27 cellular contexts compared by ENCODE assay signal in the genomic region with DNA sequence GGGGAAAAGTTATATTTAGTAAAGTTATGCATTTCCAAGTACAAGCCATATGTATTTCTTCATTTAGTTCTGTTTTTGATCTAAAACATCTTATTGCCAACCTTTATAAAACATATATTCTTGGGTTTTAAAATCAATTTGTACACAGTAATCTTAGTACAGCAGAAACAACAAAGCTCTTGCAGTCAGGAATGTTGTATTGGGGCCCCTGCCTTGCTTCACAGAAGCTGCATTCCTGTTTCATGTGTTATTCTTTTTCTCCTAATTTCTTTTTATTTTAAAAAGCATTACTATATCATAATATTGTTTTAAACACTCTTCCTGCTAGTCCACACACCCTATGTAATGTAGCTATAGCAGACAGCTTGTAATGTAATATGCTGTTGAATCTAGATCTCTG. TPM values are rescaled to one million over a fixed set of nuclear protein-coding genes. Genes with fewer than 3 reads are reported as not detected.
DNase-seq lines count a peak whose midpoint lies in the region; ATAC-seq and TF ChIP-seq lines count a peak whose summit lies in the region.
"Had no signal": no experiment of that assay in that cellular context is flagged by ENCODE, and none has a peak within 500 bp of the region (broad histone marks: within the 10 kb centered on the region; RNA-seq: fewer than 3 reads in every experiment).

No MANE protein-coding gene starts in this region.

- no peaks in the 10 kb centered on the region for H3K27me3 Mint-ChIP-seq in chondrocyte (ENCODE audit: low read depth)
- H3K27me3 Mint-ChIP-seq: CD4-positive, alpha-beta memory T cell; CD4-positive, CD25-positive, alpha-beta regulatory T cell had no signal

- no peak overlapping the region for H4K5ac ChIP-seq in IMR-90 (ENCODE audit: low read depth, low read length)

- no TSS peak for BruUV-seq in IMR-90 (replicated peaks; lab: Mats Ljungman, UMichigan)

- H3K27ac Mint-ChIP-seq in chondrocyte (ENCODE audit: unreplicated experiment), result no peak overlapping the region
- H3K27ac Mint-ChIP-seq: CD14-positive monocyte; CD4-positive, alpha-beta memory T cell; CD4-positive, CD25-positive, alpha-beta regulatory T cell; CD8-positive, alpha-beta memory T cell had no signal

- H3K56ac ChIP-seq in IMR-90 (ENCODE audit: extremely low read depth, insufficient read depth, low read length), result no peak overlapping the region

- no peaks in the 10 kb centered on the region for H3K9me3 Mint-ChIP-seq in chondrocyte (ENCODE audit: low read depth)
- H3K9me3 Mint-ChIP-seq: CD4-positive, alpha-beta memory T cell; CD8-positive, alpha-beta memory T cell had no signal

- CTCF ChIA-PET in IMR-90 (lab: Yijun Ruan, JAX), result interaction anchor here (0.8 kb wide), 1 partner anchor 9 kb away, joined by 3 read pairs; no protein-coding TSS in a partner anchor

- H2AK5ac ChIP-seq in IMR-90 (ENCODE audit: low read depth, low read length), result no peak overlapping the region

- H4K8ac ChIP-seq in IMR-90 (ENCODE audit: low read depth in 2 of 2, low read length in 2 of 2), result no peak overlapping the region

- in situ Hi-C loops in IMR-90 (cut with MboI; ENCODE audit: low sequenced_read_pairs), result no loop called here

- no peaks in the 10 kb centered on the region for H3K27me3 ChIP-seq in IMR-90 (ENCODE audit: control insufficient read depth, insufficient read depth, low read length)
- no peaks in the 10 kb centered on the region for H3K27me3 ChIP-seq in adipocyte (replicated peaks; ENCODE audit: control insufficient read depth, insufficient read depth, low read length)
- no peaks in the 10 kb centered on the region for H3K27me3 ChIP-seq in heart right ventricle
- H3K27me3 ChIP-seq: BE2C, BLaER1 had no signal

- ATAC-seq in IMR-90 (ENCODE audit: low read depth) (peak; percentile 60), HG03196 (IDR thresholded peaks at IDR 0.05; ENCODE audit: unreplicated experiment) (no peak), heart right ventricle (no peak)
- ATAC-seq: A549, GM12878 had no signal

- dilution Hi-C loops in IMR-90 (cut with HindIII; ENCODE audit: low sequenced_read_pairs, unreplicated experiment), result no loop called here

- no peak overlapping the region for H3K23ac ChIP-seq in IMR-90 (ENCODE audit: low read depth, low read length)

- no peak overlapping the region for H2BK5ac ChIP-seq in IMR-90 (ENCODE audit: low read depth, low read length, poor library complexity, severe bottlenecking)

- DNase-seq in AG20443 (ENCODE audit: low spot score) (peak; percentile 19), IMR-90 (no peak), adipocyte (ENCODE audit: low read depth) (peak; percentile 62), iris pigment epithelial cell (ENCODE audit: low read depth) (peak; percentile 9), chondrocyte (ENCODE audit: low spot score) (no peak), caudate nucleus (lab: John Stamatoyannopoulos, UW) (no peak), heart right ventricle (no peak)
- DNase-seq: BE2C; C1 segment of cervical spinal cord; CD4-positive, alpha-beta memory T cell; CD4-positive, CD25-positive, alpha-beta regulatory T cell; CD8-positive, alpha-beta memory T cell; COR-L47; DMS 273 treated with DMSO at 0.1 percent for 48 hours; DMS153; DMS53; DMS79; DND-41; EL; GDM1 had no signal

- H4K91ac ChIP-seq in IMR-90 (ENCODE audit: insufficient read depth, low read depth, low read length), result no peak overlapping the region

- H2BK20ac ChIP-seq in IMR-90 (ENCODE audit: low read depth, low read length), result no peak overlapping the region

- H3K36me3 ChIP-seq in IMR-90 (ENCODE audit: control insufficient read depth, insufficient read depth, low read length) (no peaks in the 10 kb centered on the region), adipocyte (ENCODE audit: control insufficient read depth, insufficient read depth, low read length, severe bottlenecking) (no peaks in the 10 kb centered on the region), heart right ventricle (no peaks in the 10 kb centered on the region)
- H3K36me3 ChIP-seq: BE2C, BLaER1 had no signal

- H3K4me3 Mint-ChIP-seq in chondrocyte (ENCODE audit: unreplicated experiment), result no peak overlapping the region
- H3K4me3 Mint-ChIP-seq: CD14-positive monocyte; CD4-positive, alpha-beta memory T cell; CD4-positive, CD25-positive, alpha-beta regulatory T cell; CD8-positive, alpha-beta memory T cell had no signal

- no peak overlapping the region for H3K14ac ChIP-seq in IMR-90 (replicated peaks; ENCODE audit: low read depth, low read length)

- no peak for TF ChIP-seq RAD21 in IMR-90 (IDR thresholded peaks at IDR 0.05; ENCODE audit: low read length)

- H3K4me1 ChIP-seq in IMR-90 (ENCODE audit: control insufficient read depth, insufficient read depth, low read length), result peaks cover 1% of the 10 kb centered on the region; the same call in 1 of the 2 replicates
- peaks cover 10% of the 10 kb centered on the region for H3K4me1 ChIP-seq in adipocyte (ENCODE audit: control insufficient read depth, insufficient read depth, low read length)
- H3K4me1 ChIP-seq in heart right ventricle, result no peaks in the 10 kb centered on the region
- H3K4me1 ChIP-seq: A549, BE2C, BLaER1 had no signal

- H3K9ac ChIP-seq in IMR-90 (ENCODE audit: low read depth, low read length) (no peak overlapping the region), adipocyte (ENCODE audit: low read length) (peak overlapping the region; percentile 45)
- H3K9ac ChIP-seq: BLaER1 had no signal

- TF ChIP-seq CTCF in IMR-90 (conservative IDR thresholded peaks at IDR 0.05; ENCODE audit: low read depth, low read length) (no peak), chondrocyte (IDR thresholded peaks at IDR 0.05) (no peak), heart right ventricle (IDR thresholded peaks at IDR 0.05) (no peak)

- H3K4ac ChIP-seq in IMR-90 (ENCODE audit: low read depth, low read length), result no peak overlapping the region

- no peak overlapping the region for H2AK9ac ChIP-seq in IMR-90 (replicated peaks; ENCODE audit: low read depth, low read length, poor library complexity)

- no peak overlapping the region for H2BK120ac ChIP-seq in IMR-90 (ENCODE audit: low read depth, low read length)

- H4K20me1 ChIP-seq in IMR-90 (ENCODE audit: insufficient read depth, low read length), result no peaks in the 10 kb centered on the region
- H4K20me1 ChIP-seq: BLaER1 had no signal

- H3K4me1 Mint-ChIP-seq in chondrocyte (ENCODE audit: low read depth), result peaks cover 10% of the 10 kb centered on the region
- H3K4me1 Mint-ChIP-seq: CD14-positive monocyte; CD4-positive, alpha-beta memory T cell; CD4-positive, CD25-positive, alpha-beta regulatory T cell; CD8-positive, alpha-beta memory T cell had no signal

- no peak overlapping the region for H2BK15ac ChIP-seq in IMR-90 (ENCODE audit: low read depth, low read length)

- H3K9me1 ChIP-seq in IMR-90 (ENCODE audit: insufficient read depth, low read length), result no peaks in the 10 kb centered on the region

- H3K9me3 ChIP-seq in IMR-90 (ENCODE audit: control insufficient read depth, insufficient read depth, low read length) (no peaks in the 10 kb centered on the region), adipocyte (ENCODE audit: control insufficient read depth, low read length) (no peaks in the 10 kb centered on the region), heart right ventricle (no peaks in the 10 kb centered on the region)
- H3K9me3 ChIP-seq: A549, BE2C, BLaER1 had no signal

- no peak overlapping the region for H3K18ac ChIP-seq in IMR-90 (ENCODE audit: low read depth, low read length)

- no peak overlapping the region for H2AFZ ChIP-seq in IMR-90 (replicated peaks; ENCODE audit: low read length, poor library complexity)

- H3K79me1 ChIP-seq in IMR-90 (ENCODE audit: low read depth in 1 of 2, low read length in 2 of 2), result no peaks in the 10 kb centered on the region

- H3K36me3 Mint-ChIP-seq in chondrocyte (ENCODE audit: low read depth), result no peaks in the 10 kb centered on the region
- H3K36me3 Mint-ChIP-seq: CD14-positive monocyte; CD4-positive, alpha-beta memory T cell; CD4-positive, CD25-positive, alpha-beta regulatory T cell; CD8-positive, alpha-beta memory T cell had no signal

- no peak overlapping the region for H3K27ac ChIP-seq in IMR-90 (ENCODE audit: insufficient read depth, low read length)
- no peak overlapping the region for H3K27ac ChIP-seq in caudate nucleus (ENCODE audit: low read depth, low read length)
- no peak overlapping the region for H3K27ac ChIP-seq in heart right ventricle
- H3K27ac ChIP-seq: 22Rv1, A549, BLaER1 had no signal

- no peak for TF ChIP-seq POLR2A in IMR-90 (IDR thresholded peaks at IDR 0.05; ENCODE audit: low read depth, low read length)

- intact Hi-C loops in IMR-90 (cut with micrococcal nuclease), result no loop called here
- intact Hi-C loops in heart right ventricle (cut with DNase I), result no loop called here

- POLR2A ChIA-PET in IMR-90 (lab: Charles Lee; ENCODE audit: unreplicated experiment), result no interaction called here

- H3K4me2 ChIP-seq in IMR-90 (ENCODE audit: low read depth, low read length), result no peak overlapping the region
- H3K4me2 ChIP-seq: A549, BLaER1 had no signal

- H3K4me3 ChIP-seq in IMR-90 (ENCODE audit: insufficient read depth, low read depth, low read length), result no peak overlapping the region
- H3K4me3 ChIP-seq in adipocyte (ENCODE audit: low read length), result no peak overlapping the region
- no peak overlapping the region for H3K4me3 ChIP-seq in heart right ventricle
- H3K4me3 ChIP-seq: A549, BLaER1, GM12878 had no signal

TF ChIP-seq in IMR-90, 13 proteins besides CTCF, POLR2A, EP300 and RAD21 (continues in another document):
- TF ChIP-seq, protein P1, sequence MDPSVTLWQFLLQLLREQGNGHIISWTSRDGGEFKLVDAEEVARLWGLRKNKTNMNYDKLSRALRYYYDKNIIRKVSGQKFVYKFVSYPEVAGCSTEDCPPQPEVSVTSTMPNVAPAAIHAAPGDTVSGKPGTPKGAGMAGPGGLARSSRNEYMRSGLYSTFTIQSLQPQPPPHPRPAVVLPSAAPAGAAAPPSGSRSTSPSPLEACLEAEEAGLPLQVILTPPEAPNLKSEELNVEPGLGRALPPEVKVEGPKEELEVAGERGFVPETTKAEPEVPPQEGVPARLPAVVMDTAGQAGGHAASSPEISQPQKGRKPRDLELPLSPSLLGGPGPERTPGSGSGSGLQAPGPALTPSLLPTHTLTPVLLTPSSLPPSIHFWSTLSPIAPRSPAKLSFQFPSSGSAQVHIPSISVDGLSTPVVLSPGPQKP (IDR thresholded peaks at IDR 0.05; ENCODE audit: borderline replicate concordance, low read depth, low read length), result no peak
- TF ChIP-seq NFE2L2 (IDR thresholded peaks at IDR 0.05; ENCODE audit: low read depth, low read length) (no peak), RFX5 (IDR thresholded peaks at IDR 0.05; ENCODE audit: low read depth, low read length) (no peak), CHD1 (IDR thresholded peaks at IDR 0.05; ENCODE audit: low read depth, low read length) (no peak), FOS (IDR thresholded peaks at IDR 0.05; ENCODE audit: low read depth, low read length) (no peak), MAZ (IDR thresholded peaks at IDR 0.05; ENCODE audit: borderline replicate concordance, low read depth, low read length) (no peak), RCOR1 (IDR thresholded peaks at IDR 0.05; ENCODE audit: insufficient replicate concordance, low read length) (no peak)

RNA-seq across cellular contexts. Expression of a gene that starts 23.9 kb away (rescaled TPM):
- total RNA-seq in IMR-90 (2012; rRNA removed) (100 and 120 TPM in 2 replicates), chondrocyte (not detected in 3 replicates), heart right ventricle (not detected)
- polyA plus RNA-seq in IMR-90 (2012; rRNA removed) (76.5 and 79.9 TPM in 2 replicates), heart right ventricle (not detected)
- polyA plus RNA-seq in IMR-90 (2012; cell fraction: cytosol; rRNA removed), result 21.4 and 33.7 TPM in 2 replicates
- polyA plus RNA-seq in IMR-90 (2012; cell fraction: nucleus; rRNA removed; ENCODE audit: low replicate concordance), result 4.6 and 37.3 TPM in 2 replicates
- total RNA-seq: CD4-positive, alpha-beta memory T cell; CD4-positive, CD25-positive, alpha-beta regulatory T cell; CD8-positive, alpha-beta memory T cell; G401; GM12878 had no signal
- polyA plus RNA-seq: CD14-positive monocyte; CD4-positive, alpha-beta memory T cell; CD4-positive, CD25-positive, alpha-beta regulatory T cell; CD8-positive, alpha-beta memory T cell; GM12878 had no signal

Comparison
In these comparisons a context has a peak if more than half of its experiments do, and no peak if none do; other contexts are left out.
1. DNase-seq: peak in AG20443 (single experiment), adipocyte (single experiment) and iris pigment epithelial cell (single experiment); none in IMR-90 (single experiment), chondrocyte (single experiment), caudate nucleus (0 of 61) and heart right ventricle (0 of 2).
2. RNA of a gene that starts 23.9 kb away (total RNA-seq): 100 to 120 TPM in IMR-90; not detected in chondrocyte and not detected in heart right ventricle; every median in the first group is over 10 times any median in the second.